Comparison of ENCODE assay signal across 33 cellular contexts in the genomic region with DNA sequence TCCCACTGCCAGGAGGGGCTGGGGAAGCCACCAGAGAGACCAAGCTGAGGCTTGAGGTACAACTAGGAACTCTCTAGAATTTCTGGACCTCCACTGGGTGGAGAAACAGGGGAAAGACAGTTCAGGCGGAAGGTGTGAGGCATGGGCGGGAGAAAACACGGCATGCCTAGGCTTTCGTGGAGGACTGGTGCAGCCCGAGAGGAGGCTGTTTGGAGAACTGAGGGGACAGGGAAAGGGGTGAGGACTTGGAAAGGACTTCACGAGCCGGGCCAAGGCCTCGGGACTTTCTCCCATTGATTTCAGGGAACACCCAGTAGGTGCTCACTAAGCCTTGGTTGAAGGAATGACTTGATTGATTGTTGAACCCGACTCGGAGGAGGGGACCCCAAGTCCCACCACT. TPM values are rescaled to one million over a fixed set of nuclear protein-coding genes. Genes with fewer than 3 reads are reported as not detected.
"Had no signal": no experiment of that assay in that cellular context is flagged by ENCODE, and none has a peak within 500 bp of the region (broad histone marks: within the 10 kb centered on the region; RNA-seq: fewer than 3 reads in every experiment).

No MANE protein-coding gene starts in this region.

- H3K9me3 Mint-ChIP-seq: activated CD4-positive, alpha-beta memory T cell treated with anti-CD3 and anti-CD28 coated beads, Interleukin-2, amount 10 ng/mL, durations not matched to agents 7 days and 5 days; activated naive CD4-positive, alpha-beta T cell treated with anti-CD3 and anti-CD28 coated beads for 36 hours; activated naive CD4-positive, alpha-beta T cell treated with anti-CD3 and anti-CD28 coated beads, Interleukin-2, amount 50 U/mL, for 72 hours had no signal

- H3K4me1 Mint-ChIP-seq: activated CD4-positive, alpha-beta memory T cell treated with anti-CD3 and anti-CD28 coated beads, Interleukin-2, amount 10 ng/mL, durations not matched to agents 7 days and 5 days; activated CD8-positive, alpha-beta memory T cell treated with anti-CD3 and anti-CD28 coated beads, Interleukin-2, amount 10 ng/mL, durations not matched to agents 7 days and 5 days; IgD-negative memory B cell had no signal

- H3K4me3 ChIP-seq: SJCRH30, SK-N-MC had no signal

- H3K36me3 Mint-ChIP-seq: activated CD8-positive, alpha-beta memory T cell treated with anti-CD3 and anti-CD28 coated beads, Interleukin-2, amount 10 ng/mL, durations not matched to agents 7 days and 5 days; IgD-negative memory B cell had no signal

- H3K27ac ChIP-seq: brain microvascular endothelial cell, SJCRH30, SK-N-MC, WERI-Rb-1 had no signal

- DNase-seq: activated CD4-positive, alpha-beta memory T cell treated with anti-CD3 and anti-CD28 coated beads, Interleukin-2, amount 10 ng/mL, durations not matched to agents 7 days and 5 days; activated CD4-positive, alpha-beta T cell treated with anti-CD3 and anti-CD28 coated beads for 1 hour; activated CD4-positive, alpha-beta T cell treated with anti-CD3 and anti-CD28 coated beads for 48 hours; activated CD4-positive, CD25-positive, alpha-beta regulatory T cell; activated CD8-positive, alpha-beta memory T cell treated with anti-CD3 and anti-CD28 coated beads for 24 hours; activated CD8-positive, alpha-beta memory T cell treated with anti-CD3 and anti-CD28 coated beads, Interleukin-2, amount 10 ng/mL, durations not matched to agents 7 days and 5 days; activated CD8-positive, alpha-beta memory T cell treated with anti-CD3 and anti-CD28 coated beads, Interleukin-2, amount 50 U/mL, for 48 hours; activated gamma-delta T cell; activated naive CD4-positive, alpha-beta T cell treated with anti-CD3 and anti-CD28 coated beads for 36 hours; activated T-cell treated with anti-CD3 and anti-CD28 coated beads, Interleukin-2, amount 50 U/mL, for 48 hours; amniotic stem cell; brain microvascular endothelial cell; Karpas-422; KBM-7; NCI-H1105; NCI-H1417 treated with DMSO at 0.1 percent for 48 hours; NCI-H187 treated with DMSO at 0.1 percent for 48 hours; NCI-H226; NCI-H446 treated with DMSO at 0.1 percent for 48 hours; NCI-H524; NCI-H69; SJCRH30; T1000; WERI-Rb-1 had no signal

- H3K4me1 ChIP-seq: SJCRH30 had no signal

- ATAC-seq: activated CD8-positive, alpha-beta memory T cell treated with anti-CD3 and anti-CD28 coated beads, Interleukin-2, amount 10 ng/mL, durations not matched to agents 7 days and 5 days; activated naive CD4-positive, alpha-beta T cell treated with anti-CD3 and anti-CD28 coated beads, Interleukin-2, amount 50 U/mL, for 72 hours; Panc1 had no signal

- H3K27me3 ChIP-seq: brain microvascular endothelial cell had no signal

- H3K36me3 ChIP-seq: brain microvascular endothelial cell, SJCRH30, WERI-Rb-1 had no signal

- H3K4me3 Mint-ChIP-seq: activated CD4-positive, alpha-beta memory T cell treated with anti-CD3 and anti-CD28 coated beads, Interleukin-2, amount 10 ng/mL, durations not matched to agents 7 days and 5 days; activated CD8-positive, alpha-beta memory T cell treated with anti-CD3 and anti-CD28 coated beads, Interleukin-2, amount 10 ng/mL, durations not matched to agents 7 days and 5 days; activated naive CD4-positive, alpha-beta T cell treated with anti-CD3 and anti-CD28 coated beads for 36 hours had no signal

- H3K9me3 ChIP-seq: SJCRH30 had no signal

- H3K27ac Mint-ChIP-seq: activated CD4-positive, alpha-beta memory T cell treated with anti-CD3 and anti-CD28 coated beads, Interleukin-2, amount 10 ng/mL, durations not matched to agents 7 days and 5 days; activated CD8-positive, alpha-beta memory T cell treated with anti-CD3 and anti-CD28 coated beads, Interleukin-2, amount 10 ng/mL, durations not matched to agents 7 days and 5 days; activated naive CD4-positive, alpha-beta T cell treated with anti-CD3 and anti-CD28 coated beads for 36 hours; activated naive CD4-positive, alpha-beta T cell treated with anti-CD3 and anti-CD28 coated beads, Interleukin-2, amount 50 U/mL, for 72 hours; IgD-negative memory B cell had no signal

RNA-seq across cellular contexts. Expression of gene ADGRD2, which starts 9.5 kb away (rescaled TPM):
- total RNA-seq: activated CD4-positive, alpha-beta memory T cell treated with anti-CD3 and anti-CD28 coated beads, Interleukin-2, amount 10 ng/mL, durations not matched to agents 7 days and 5 days; activated CD8-positive, alpha-beta memory T cell treated with anti-CD3 and anti-CD28 coated beads, Interleukin-2, amount 10 ng/mL, durations not matched to agents 7 days and 5 days; activated naive CD4-positive, alpha-beta T cell treated with anti-CD3 and anti-CD28 coated beads for 36 hours; activated naive CD4-positive, alpha-beta T cell treated with anti-CD3 and anti-CD28 coated beads, Interleukin-2, amount 50 U/mL, for 72 hours; aorta; MCF 10A; RPMI7951; SJCRH30; T-helper 1 cell treated with Interleukin-12 subunit alpha and Interleukin-12 subunit beta and Interleukin-4 antibody, amounts not matched to agents 30 ng/mL and 1 ng/mL, for 36 hours; T-helper 2 cell treated with Interferon-gamma antibody and Interleukin-4, amounts not matched to agents 100 ng/mL and 5 ng/mL, for 36 hours had no signal
- polyA plus RNA-seq: aorta, IgD-negative memory B cell had no signal
